Comparison of ENCODE assay signal across 24 cellular contexts in the genomic region with DNA sequence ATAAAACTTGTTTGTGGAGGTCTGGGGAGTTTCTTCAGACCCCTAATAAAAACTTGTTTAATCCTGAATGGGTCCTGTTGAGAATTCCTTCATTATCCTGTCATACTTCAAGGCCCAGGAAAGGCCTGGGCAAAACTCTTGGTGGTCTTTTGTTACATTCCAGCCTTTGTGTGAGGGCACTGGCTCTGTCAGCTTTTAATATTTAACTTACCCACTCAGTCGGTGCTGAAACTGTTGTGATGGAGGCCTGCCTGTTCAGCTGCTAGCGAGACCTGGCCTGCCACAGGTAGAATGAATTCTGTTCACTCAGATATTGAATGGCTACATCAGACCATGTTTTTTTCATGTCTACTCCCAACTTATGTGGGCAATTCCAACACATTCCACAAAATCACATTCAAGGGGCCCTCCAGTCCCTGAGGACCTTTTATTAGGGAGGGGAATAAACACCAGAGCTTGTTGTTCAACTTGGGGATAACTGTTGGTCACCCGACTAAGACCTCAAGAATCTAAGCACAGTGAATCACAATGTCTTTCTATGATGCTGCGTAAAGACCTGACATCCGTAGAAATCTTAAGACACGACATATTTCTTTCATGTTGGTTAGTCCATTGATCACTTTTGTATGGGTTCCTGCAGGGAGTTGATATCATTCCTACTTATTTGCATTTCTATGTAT. TPM values are rescaled to one million over a fixed set of nuclear protein-coding genes. Genes with fewer than 3 reads are reported as not detected.
DNase-seq lines count a peak whose midpoint lies in the region; ATAC-seq and TF ChIP-seq lines count a peak whose summit lies in the region.
"Had no signal": no experiment of that assay in that cellular context is flagged by ENCODE, and none has a peak within 500 bp of the region (broad histone marks: within the 10 kb centered on the region; RNA-seq: fewer than 3 reads in every experiment).

No MANE protein-coding gene starts in this region.

- peak; percentile 47 for DNase-seq in HK-2 (ENCODE audit: unreplicated experiment)
- DNase-seq in M059J (ENCODE audit: low read depth), result peak; percentile 76
- peak; percentile 78 for DNase-seq in glomerular visceral epithelial cell (ENCODE audit: extremely low spot score)
- no peak for DNase-seq in stimulated activated CD4-positive, alpha-beta T cell treated with anti-CD3 and anti-CD28 coated beads, Interleukin-2, amount 100 ng/mL, for 48 hours
- DNase-seq in NOMO-1 treated with DMSO at 0.1 percent for 48 hours (lab: John Stamatoyannopoulos, UW; ENCODE audit: unreplicated experiment), result no peak
- DNase-seq in erythroblast (lab: John Stamatoyannopoulos, UW), result no peak
- DNase-seq: 8988T; ACHN; BE2C; C1 segment of cervical spinal cord; CD4-positive, alpha-beta memory T cell; CD4-positive, CD25-positive, alpha-beta regulatory T cell; CD8-positive, alpha-beta memory T cell; COR-L47; DMS 273 treated with DMSO at 0.1 percent for 48 hours; DMS153; DMS53; DMS79; DND-41; EL; GF-D8 had no signal

- no peak for ATAC-seq in HG03175 (IDR thresholded peaks at IDR 0.05; ENCODE audit: unreplicated experiment)

- no peak for TF ChIP-seq POLR2A in erythroblast (IDR thresholded peaks at IDR 0.05; ENCODE audit: low read length)

RNA-seq across cellular contexts. Expression of a gene that starts 12.5 kb away (rescaled TPM):
- not detected in 2 replicates for total RNA-seq in M059J (2014; rRNA removed; shearing (Covaris generic))
- total RNA-seq: A673; CD4-positive, alpha-beta memory T cell; CD4-positive, CD25-positive, alpha-beta regulatory T cell; CD8-positive, alpha-beta memory T cell had no signal

RNA-seq across cellular contexts. Expression of a gene that starts 26.4 kb away (rescaled TPM):
- total RNA-seq in M059J (2014; rRNA removed; shearing (Covaris generic)), result not detected in 2 replicates
- total RNA-seq: A673; CD4-positive, alpha-beta memory T cell; CD4-positive, CD25-positive, alpha-beta regulatory T cell; CD8-positive, alpha-beta memory T cell had no signal

RNA-seq across cellular contexts. Expression of a gene that starts 28.0 kb away (rescaled TPM):
- not detected in 2 replicates for total RNA-seq in M059J (2014; rRNA removed; shearing (Covaris generic))
- total RNA-seq: A673; CD4-positive, alpha-beta memory T cell; CD4-positive, CD25-positive, alpha-beta regulatory T cell; CD8-positive, alpha-beta memory T cell; Daoy had no signal

Comparison
In these comparisons a context has a peak if more than half of its experiments do, and no peak if none do; other contexts are left out.
1. DNase-seq: peak in HK-2 (single experiment), M059J (single experiment) and glomerular visceral epithelial cell (single experiment); none in stimulated activated CD4-positive, alpha-beta T cell treated with anti-CD3 and anti-CD28 coated beads, Interleukin-2, amount 100 ng/mL, for 48 hours (0 of 2), NOMO-1 treated with DMSO at 0.1 percent for 48 hours (single experiment) and erythroblast (0 of 2).